In genomic region chr7:7567898-7568531, GRCh38 we compare ENCODE assay signal across 1 cellular context.
TF ChIP-seq lines count a peak whose summit lies in the region.

No MANE protein-coding gene starts in this region.

TF ChIP-seq in IMR-90, 13 proteins besides CTCF, POLR2A, EP300 and RAD21 (continued from another document):
- TF ChIP-seq USF2 (IDR thresholded peaks at IDR 0.05; ENCODE audit: low read depth, low read length), result no peak
- TF ChIP-seq, protein P1, sequence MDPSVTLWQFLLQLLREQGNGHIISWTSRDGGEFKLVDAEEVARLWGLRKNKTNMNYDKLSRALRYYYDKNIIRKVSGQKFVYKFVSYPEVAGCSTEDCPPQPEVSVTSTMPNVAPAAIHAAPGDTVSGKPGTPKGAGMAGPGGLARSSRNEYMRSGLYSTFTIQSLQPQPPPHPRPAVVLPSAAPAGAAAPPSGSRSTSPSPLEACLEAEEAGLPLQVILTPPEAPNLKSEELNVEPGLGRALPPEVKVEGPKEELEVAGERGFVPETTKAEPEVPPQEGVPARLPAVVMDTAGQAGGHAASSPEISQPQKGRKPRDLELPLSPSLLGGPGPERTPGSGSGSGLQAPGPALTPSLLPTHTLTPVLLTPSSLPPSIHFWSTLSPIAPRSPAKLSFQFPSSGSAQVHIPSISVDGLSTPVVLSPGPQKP (IDR thresholded peaks at IDR 0.05; ENCODE audit: borderline replicate concordance, low read depth, low read length), result no peak
